In genomic region chr11:64035081-64035524, GRCh38 we compare ENCODE assay signal across 2 cellular contexts.
TF ChIP-seq lines count a peak whose summit lies in the region.

No MANE protein-coding gene starts in this region.

TF ChIP-seq in SK-N-SH, 30 proteins besides CTCF, POLR2A, EP300 and RAD21 (continued from another document):
- TF ChIP-seq USF1 (IDR thresholded peaks at IDR 0.05; ENCODE audit: borderline replicate concordance, low read depth) (no peak), USF2 (IDR thresholded peaks at IDR 0.05; ENCODE audit: borderline replicate concordance, low read depth, low read length) (no peak), NRF1 (IDR thresholded peaks at IDR 0.05; ENCODE audit: low read depth, low read length) (no peak), FOXJ3 (CRISPR knock-in tag; IDR thresholded peaks at IDR 0.05) (no peak)

TF ChIP-seq in SK-N-SH treated with all-trans-retinoic acid at 6 μM for 48 hours, 23 proteins besides CTCF, POLR2A, EP300 and RAD21 (continued from another document):
- TF ChIP-seq CREB5 (CRISPR knock-in tag; IDR thresholded peaks at IDR 0.05; ENCODE audit: low read depth) (no peak), PATZ1 (CRISPR knock-in tag; IDR thresholded peaks at IDR 0.05; ENCODE audit: borderline replicate concordance) (no peak), ZNF565 (CRISPR knock-in tag; conservative IDR thresholded peaks at IDR 0.05; ENCODE audit: low read depth) (no peak), ESRRG (CRISPR knock-in tag; IDR thresholded peaks at IDR 0.05) (no peak), CSRNP3 (CRISPR knock-in tag; IDR thresholded peaks at IDR 0.05) (no peak), RARB (CRISPR knock-in tag; IDR thresholded peaks at IDR 0.05) (no peak), ZNF70 (CRISPR knock-in tag; IDR thresholded peaks at IDR 0.05) (no peak), ZNF8 (CRISPR knock-in tag; IDR thresholded peaks at IDR 0.05) (no peak), ZFP3 (CRISPR knock-in tag; IDR thresholded peaks at IDR 0.05) (no peak), TSHZ2 (CRISPR knock-in tag; IDR thresholded peaks at IDR 0.05) (no peak), TOX (CRISPR knock-in tag; IDR thresholded peaks at IDR 0.05; ENCODE audit: borderline replicate concordance) (no peak), ISL1 (CRISPR knock-in tag; IDR thresholded peaks at IDR 0.05) (no peak), SNAI2 (CRISPR knock-in tag; IDR thresholded peaks at IDR 0.05) (no peak), OSR1 (CRISPR knock-in tag; IDR thresholded peaks at IDR 0.05) (no peak)
